8 cellular contexts compared by ENCODE assay signal in the genomic region with DNA sequence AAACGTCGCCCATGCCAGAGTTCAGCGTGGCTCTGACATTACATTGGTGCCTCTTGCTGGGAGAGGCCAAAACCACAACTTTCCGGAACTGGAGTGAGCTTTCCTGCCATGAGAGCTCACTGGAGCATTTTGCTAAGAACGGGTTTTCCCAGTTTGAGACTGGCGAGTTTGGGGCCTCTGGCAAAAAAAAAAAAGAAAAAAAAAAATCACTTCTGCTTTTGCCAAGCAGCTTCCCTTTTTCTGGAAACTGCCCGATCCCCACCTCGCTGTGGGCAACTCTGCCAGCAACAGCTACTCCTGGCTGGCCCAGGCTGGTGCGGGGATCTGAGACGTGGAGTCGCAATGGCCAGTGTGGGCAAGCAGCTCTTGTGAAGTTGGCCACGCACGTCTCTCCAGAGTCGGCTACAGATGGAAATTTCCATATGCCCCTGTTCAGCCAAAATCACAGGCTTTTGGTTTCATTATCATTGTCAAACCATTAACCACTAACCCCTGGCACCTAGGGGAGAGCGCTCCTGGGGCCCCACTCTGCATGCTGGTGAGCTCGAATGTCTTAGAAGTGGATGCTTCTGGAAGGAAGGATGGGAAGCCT. TPM values are rescaled to one million over a fixed set of nuclear protein-coding genes. Genes with fewer than 3 reads are reported as not detected.
DNase-seq lines count a peak whose midpoint lies in the region; FAIRE-seq and TF ChIP-seq lines count a peak whose summit lies in the region.

No MANE protein-coding gene starts in this region.

- no peak overlapping the region for H3K27ac Mint-ChIP-seq in T-helper 2 cell treated with Interferon-gamma antibody and Interleukin-4, amounts not matched to agents 5 μg/mL and 100 μg/mL, for 36 hours

- WGBS in spleen, 5 donors, result 25 to 38% (median 27%) methylated on average over 16 of the region's 16 CpGs

- no peaks in the 10 kb centered on the region for H3K36me3 Mint-ChIP-seq in T-helper 2 cell treated with Interferon-gamma antibody and Interleukin-4, amounts not matched to agents 5 μg/mL and 100 μg/mL, for 36 hours (ENCODE audit: low read depth)

- TF ChIP-seq CTCF in fibroblast of the aortic adventitia (IDR thresholded peaks at IDR 0.05; ENCODE audit: insufficient read depth, low read length) (no peak), spleen (IDR thresholded peaks at IDR 0.05 in 8 of 11, conservative IDR thresholded peaks at IDR 0.05 in 3 of 11) (no peak)

- H3K4me3 ChIP-seq in fibroblast of the aortic adventitia (ENCODE audit: low read depth, low read length), result no peak overlapping the region
- peak overlapping the region in 7 of 8 donors; percentile 4 to 61 (median 29) for H3K4me3 ChIP-seq in spleen

- FAIRE-seq in urothelium cell line (lab: Jason Lieb, UNC), result no peak

- peaks cover 0 to 4% (median 0%) of the 10 kb centered on the region in 6 donors for H3K36me3 ChIP-seq in spleen

- peaks cover 9% of the 10 kb centered on the region for H3K4me1 Mint-ChIP-seq in T-helper 2 cell treated with Interferon-gamma antibody and Interleukin-4, amounts not matched to agents 5 μg/mL and 100 μg/mL, for 36 hours (ENCODE audit: low read depth)

- peaks cover 4 to 48% (median 28%) of the 10 kb centered on the region in 6 donors for H3K4me1 ChIP-seq in spleen

- H3K27me3 ChIP-seq in spleen (replicated peaks in 1 of 7), result no peaks in the 10 kb centered on the region

- TF ChIP-seq POLR2A in spleen (IDR thresholded peaks at IDR 0.05), result no peak

- H3K9me3 ChIP-seq in spleen, result no peaks in the 10 kb centered on the region

- H3K4me3 Mint-ChIP-seq in T-helper 2 cell treated with Interferon-gamma antibody and Interleukin-4, amounts not matched to agents 5 μg/mL and 100 μg/mL, for 36 hours, result peak overlapping the region; percentile 72

- H3K9me3 Mint-ChIP-seq in T-helper 2 cell treated with Interferon-gamma antibody and Interleukin-4, amounts not matched to agents 5 μg/mL and 100 μg/mL, for 36 hours, result no peaks in the 10 kb centered on the region

- peaks cover 2% of the 10 kb centered on the region for H3K27me3 Mint-ChIP-seq in T-helper 2 cell treated with Interferon-gamma antibody and Interleukin-4, amounts not matched to agents 5 μg/mL and 100 μg/mL, for 36 hours (ENCODE audit: low read depth)

- peak overlapping the region in 7 of 8 donors; percentile 32 to 78 (median 49) for H3K27ac ChIP-seq in spleen

- DNase-seq in stimulated activated CD4-positive, alpha-beta T cell treated with anti-CD3 and anti-CD28 coated beads, Interleukin-15, amount 100 ng/mL, for 24 hours, result peak; percentile 54
- no peak for DNase-seq in stimulated activated CD4-positive, alpha-beta T cell treated with anti-CD3 and anti-CD28 coated beads, Interleukin-12 subunit alpha, Interleukin-12 subunit beta, amount 100 ng/mL, for 4 hours
- peak; percentile 8 for DNase-seq in T-helper 2 cell treated with Interferon-gamma antibody and Interleukin-4, amounts not matched to agents 5 μg/mL and 100 μg/mL, for 36 hours (ENCODE audit: low spot score)
- DNase-seq in fibroblast of the aortic adventitia (ENCODE audit: low read depth), result peak; percentile 21
- DNase-seq in spleen, result peak; percentile 84
- no peak for DNase-seq in NCI-H774 (lab: John Stamatoyannopoulos, UW)
- no peak for DNase-seq in glomerular visceral epithelial cell (ENCODE audit: extremely low spot score)
- no peak for DNase-seq in urothelium cell line (ENCODE audit: low spot score)

- intact Hi-C loops in spleen (cut with DNase I; ENCODE audit: low total_unique reads), result no loop called here

RNA-seq across cellular contexts. Expression of a gene that starts 25.7 kb away (rescaled TPM):
- total RNA-seq in fibroblast of the aortic adventitia (ENCODE audit: low replicate concordance), result 9.6 and 10.0 TPM in 2 replicates
- 10 to 100 TPM; 25.6 to 50.9 (median 41.3) TPM for total RNA-seq in spleen
- polyA plus RNA-seq in spleen, result 10 to 100 TPM; 15.8 to 31.4 (median 18.3) TPM

Comparison
In these comparisons a context has a peak if more than half of its experiments do, and no peak if none do; other contexts are left out.
1. DNase-seq: peak in stimulated activated CD4-positive, alpha-beta T cell treated with anti-CD3 and anti-CD28 coated beads, Interleukin-15, amount 100 ng/mL, for 24 hours (single experiment), T-helper 2 cell treated with Interferon-gamma antibody and Interleukin-4, amounts not matched to agents 5 μg/mL and 100 μg/mL, for 36 hours (single experiment), fibroblast of the aortic adventitia (single experiment) and spleen (single experiment); none in stimulated activated CD4-positive, alpha-beta T cell treated with anti-CD3 and anti-CD28 coated beads, Interleukin-12 subunit alpha, Interleukin-12 subunit beta, amount 100 ng/mL, for 4 hours (single experiment), NCI-H774 (single experiment), glomerular visceral epithelial cell (single experiment) and urothelium cell line (single experiment).